28 cellular contexts compared by ENCODE assay signal in the genomic region with DNA sequence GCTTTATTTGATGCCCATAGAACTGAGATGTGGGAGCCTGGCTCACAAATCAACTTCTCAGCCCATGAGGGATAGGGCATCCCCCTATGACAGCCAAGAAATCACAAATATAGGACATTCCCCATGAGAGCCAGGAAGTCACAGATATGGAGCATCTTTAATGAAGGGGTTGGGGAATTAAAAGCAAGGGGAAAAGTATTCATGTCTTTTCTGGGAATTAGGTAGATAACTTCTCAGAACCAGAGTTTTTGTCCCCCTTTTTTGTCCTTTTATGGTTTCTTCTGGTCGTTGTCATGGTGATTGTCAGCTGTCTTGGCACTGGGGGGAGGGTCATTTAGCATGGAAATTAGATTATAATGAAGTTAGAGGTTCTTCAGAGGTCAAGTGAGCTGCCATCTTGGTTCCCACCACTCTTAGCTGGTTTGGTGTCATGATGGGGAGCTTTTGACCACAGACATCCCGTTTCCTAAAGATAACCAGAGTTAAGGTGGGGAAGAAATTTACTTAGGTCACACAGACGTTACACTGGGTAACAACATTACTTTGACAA. TPM values are rescaled to one million over a fixed set of nuclear protein-coding genes. Genes with fewer than 3 reads are reported as not detected.
DNase-seq lines count a peak whose midpoint lies in the region; ATAC-seq, FAIRE-seq and TF ChIP-seq lines count a peak whose summit lies in the region.
"Had no signal": no experiment of that assay in that cellular context is flagged by ENCODE, and none has a peak within 500 bp of the region (broad histone marks: within the 10 kb centered on the region; RNA-seq: fewer than 3 reads in every experiment).

No MANE protein-coding gene starts in this region.

- CTCF ChIA-PET in K562 (lab: Yijun Ruan, JAX; ENCODE audit: low intra/inter-chr PET ratio): no interaction called here
- CTCF ChIA-PET in CD4-positive, alpha-beta T cell (lab: Charles Lee): no interaction called here

- peak overlapping the region; percentile 86 for H3K27ac Mint-ChIP-seq in activated T-cell treated with anti-CD3 and anti-CD28 coated beads, Interleukin-2, amount 50 U/mL, for 72 hours
- H3K27ac Mint-ChIP-seq in CD4-positive, alpha-beta T cell: no peak overlapping the region
- H3K27ac Mint-ChIP-seq: CD4-positive, CD25-positive, alpha-beta regulatory T cell; CD8-positive, alpha-beta T cell had no signal

- ATAC-seq in activated T-cell treated with anti-CD3 and anti-CD28 coated beads, Interleukin-2, amount 50 U/mL, for 72 hours (replicated peaks in 1 of 2): no peak
- peak; percentile 70 for ATAC-seq in K562
- no peak for ATAC-seq in CD4-positive, alpha-beta T cell (ENCODE audit: poor library complexity)
- ATAC-seq: CD8-positive, alpha-beta T cell; GM12878 had no signal

- H3K79me2 ChIP-seq in K562 (ENCODE audit: control insufficient read depth, insufficient read depth, low read length): no peaks in the 10 kb centered on the region

- H4K20me1 ChIP-seq in K562 (replicated peaks; ENCODE audit: control insufficient read depth, insufficient read depth, low read length): no peaks in the 10 kb centered on the region; the same call in 1 of the 2 replicates
- H4K20me1 ChIP-seq: BLaER1 had no signal

- H3K9ac ChIP-seq in K562 (ENCODE audit: insufficient read depth in 1 of 2, low read depth in 2 of 2, low read length in 2 of 2): no peak overlapping the region
- H3K9ac ChIP-seq: BLaER1 had no signal

- H3K4me1 Mint-ChIP-seq in activated T-cell treated with anti-CD3 and anti-CD28 coated beads, Interleukin-2, amount 50 U/mL, for 72 hours (ENCODE audit: low read depth): peaks cover 7% of the 10 kb centered on the region
- H3K4me1 Mint-ChIP-seq in CD4-positive, alpha-beta T cell (ENCODE audit: low read depth): no peaks in the 10 kb centered on the region
- H3K4me1 Mint-ChIP-seq: CD4-positive, CD25-positive, alpha-beta regulatory T cell had no signal

- peaks cover 3 to 6% of the 10 kb centered on the region in 2 donors for H3K36me3 Mint-ChIP-seq in activated T-cell treated with anti-CD3 and anti-CD28 coated beads, Interleukin-2, amount 50 U/mL, for 72 hours (ENCODE audit: insufficient read depth in 2 of 2)
- H3K36me3 Mint-ChIP-seq in CD4-positive, alpha-beta T cell (ENCODE audit: low read depth): peaks cover 27% of the 10 kb centered on the region

- H2AFZ ChIP-seq in K562 (ENCODE audit: low read depth, low read length): no peak overlapping the region; the same call in 1 of the 2 replicates

- H3K4me3 Mint-ChIP-seq in activated T-cell treated with anti-CD3 and anti-CD28 coated beads, Interleukin-2, amount 50 U/mL, for 72 hours: no peak overlapping the region
- no peak overlapping the region for H3K4me3 Mint-ChIP-seq in CD4-positive, alpha-beta T cell
- H3K4me3 Mint-ChIP-seq: CD14-positive monocyte; CD4-positive, CD25-positive, alpha-beta regulatory T cell; CD8-positive, alpha-beta T cell had no signal

- DNase-seq in activated T-cell treated with anti-CD3 and anti-CD28 coated beads, Interleukin-2, amount 50 U/mL, for 72 hours: no peak
- DNase-seq in activated T-cell treated with anti-CD3 and anti-CD28 coated beads, Interleukin-2, amount 50 U/mL, for 48 hours: no peak
- DNase-seq in CMK (ENCODE audit: low read depth) (peak; percentile 24), H7 (peak; percentile 4), K562 (ENCODE audit: extremely low read depth in 1 of 4, low spot score in 3 of 4) (peak in 2 of 4 experiments; percentile 31 to 45), SKM-1 treated with dmso at 0.1 percent for 144 hours (lab: John Stamatoyannopoulos, UW; ENCODE audit: unreplicated experiment) (no peak), nucleus accumbens (lab: John Stamatoyannopoulos, UW) (no peak)
- DNase-seq in CD4-positive, alpha-beta T cell: no peak
- DNase-seq: 8988T; ACHN; BE2C; C1 segment of cervical spinal cord; CD4-positive, CD25-positive, alpha-beta regulatory T cell; CD8-positive, alpha-beta T cell; COR-L47; DMS 273 treated with DMSO at 0.1 percent for 48 hours; DMS153; DMS53; DMS79; DND-41; EL; GDM1 had no signal

- intact Hi-C loops in K562 (cut with micrococcal nuclease): no loop called here
- intact Hi-C loops in CD4-positive, alpha-beta T cell (cut with DNase I, micrococcal nuclease): no loop called here

- no peaks in the 10 kb centered on the region; the same call in 1 of the 2 replicates for H3K9me3 ChIP-seq in K562 (replicated peaks; ENCODE audit: control insufficient read depth, insufficient read depth, low read depth, low read length)
- no peaks in the 10 kb centered on the region for H3K9me3 ChIP-seq in CD4-positive, alpha-beta T cell (ENCODE audit: control insufficient read depth, low read length)
- H3K9me3 ChIP-seq: BE2C had no signal

- POLR2A ChIA-PET in K562 (lab: Yijun Ruan, JAX): interaction anchor here (0.7 to 1.2 kb wide), 2 partner anchors 16 to 48 kb away, joined by 3 to 5 read pairs; no protein-coding TSS in a partner anchor
- POLR2A ChIA-PET in CD4-positive, alpha-beta T cell (lab: Charles Lee): no interaction called here

- no peak for FAIRE-seq in K562 (lab: Jason Lieb, UNC)
- FAIRE-seq: A204.1, GM12878, GM12892, GM18507 had no signal

- H3K36me3 ChIP-seq in H7 (replicated peaks; ENCODE audit: control insufficient read depth, insufficient read depth, low read length) (no peaks in the 10 kb centered on the region; the same call in 1 of the 2 replicates), K562 (ENCODE audit: control insufficient read depth, insufficient read depth, low read length) (no peaks in the 10 kb centered on the region)
- H3K36me3 ChIP-seq: BE2C had no signal

- no peaks in the 10 kb centered on the region for H3K27me3 Mint-ChIP-seq in activated T-cell treated with anti-CD3 and anti-CD28 coated beads, Interleukin-2, amount 50 U/mL, for 72 hours (ENCODE audit: low read depth)
- no peaks in the 10 kb centered on the region for H3K27me3 Mint-ChIP-seq in CD4-positive, alpha-beta T cell
- H3K27me3 Mint-ChIP-seq: CD4-positive, CD25-positive, alpha-beta regulatory T cell had no signal

- no peak overlapping the region for H3K4me3 ChIP-seq in H7 (ENCODE audit: insufficient read depth, low read depth, low read length)
- H3K4me3 ChIP-seq in K562: no peak overlapping the region
- H3K4me3 ChIP-seq: BLaER1, GM12878 had no signal

- H3K4me2 ChIP-seq in K562 (ENCODE audit: insufficient read depth, low read length): no peak overlapping the region
- H3K4me2 ChIP-seq: BLaER1 had no signal

- no peaks in the 10 kb centered on the region for H3K9me1 ChIP-seq in K562 (ENCODE audit: control insufficient read depth, insufficient read depth, low read length)

- 2% methylated on average over 3 of the region's 3 CpGs for WGBS in K562 (ENCODE audit: insufficient coverage, low coverage, missing lambda C conversion rate)

- TF ChIP-seq CTCF in K562 (IDR thresholded peaks at IDR 0.05 in 2 of 3, conservative IDR thresholded peaks at IDR 0.05 in 1 of 3; ENCODE audit: insufficient read depth in 2 of 3, low read depth in 1 of 3, low read length in 3 of 3): no peak
- TF ChIP-seq CTCF in CD4-positive, alpha-beta T cell (IDR thresholded peaks at IDR 0.05): no peak

- no peaks in the 10 kb centered on the region for H3K27me3 ChIP-seq in H7 (ENCODE audit: control insufficient read depth, insufficient read depth, low read length)
- no peaks in the 10 kb centered on the region for H3K27me3 ChIP-seq in K562 (ENCODE audit: control insufficient read depth in 2 of 2, insufficient read depth in 2 of 2, low read length in 2 of 2)
- H3K27me3 ChIP-seq in CD4-positive, alpha-beta T cell (ENCODE audit: control insufficient read depth, insufficient read depth, low read length): no peaks in the 10 kb centered on the region
- H3K27me3 ChIP-seq: BE2C, BLaER1 had no signal

- H3K27ac ChIP-seq in K562 (ENCODE audit: extremely low read depth, low read depth, low read length): peak overlapping the region; percentile 41; the same call in 1 of the 3 replicates
- H3K27ac ChIP-seq in CD4-positive, alpha-beta T cell (ENCODE audit: low read depth, low read length): no peak overlapping the region
- H3K27ac ChIP-seq: BLaER1 had no signal

- no peak for TF ChIP-seq POLR2A in K562 (conservative IDR thresholded peaks at IDR 0.05)

- peaks cover 2% of the 10 kb centered on the region in 2 donors for H3K9me3 Mint-ChIP-seq in activated T-cell treated with anti-CD3 and anti-CD28 coated beads, Interleukin-2, amount 50 U/mL, for 72 hours
- H3K9me3 Mint-ChIP-seq in CD4-positive, alpha-beta T cell: peaks cover 4% of the 10 kb centered on the region

- no peak for TF ChIP-seq EP300 in K562 (IDR thresholded peaks at IDR 0.05; ENCODE audit: low read length)

- peaks cover 0 to 24% of the 10 kb centered on the region in 2 experiments; a peak in 3 of 5 replicates for H3K4me1 ChIP-seq in K562 (replicated peaks in 1 of 2; ENCODE audit: control insufficient read depth in 2 of 2, insufficient read depth in 2 of 2, low read length in 2 of 2)
- H3K4me1 ChIP-seq: BE2C had no signal

- TF ChIP-seq RAD21 in K562 (CRISPR knock-in tag; conservative IDR thresholded peaks at IDR 0.05 in 1 of 2, IDR thresholded peaks at IDR 0.05 in 1 of 2): no peak

- BruUV-seq in K562 (replicated peaks; lab: Mats Ljungman, UMichigan): no TSS peak

- in situ Hi-C loops in K562 (cut with MboI): no loop called here

TF ChIP-seq in K562, 482 proteins besides CTCF, POLR2A, EP300 and RAD21 (continues in another document):
- no peak for TF ChIP-seq ELF4 (CRISPR knock-in tag; IDR thresholded peaks at IDR 0.05)
- no peak for TF ChIP-seq MCM2 (IDR thresholded peaks at IDR 0.05; ENCODE audit: low read depth)
- no peak for TF ChIP-seq ARHGAP35 (IDR thresholded peaks at IDR 0.05; ENCODE audit: partially characterized antibody)

RNA-seq across cellular contexts. Expression of gene NOD1, which starts 56.9 kb away (rescaled TPM):
- total RNA-seq in activated T-cell treated with anti-CD3 and anti-CD28 coated beads, Interleukin-2, amount 50 U/mL, for 72 hours: 10 to 100 TPM; 16.0 to 17.8 TPM
- total RNA-seq in H7 (2014; rRNA removed; shearing (Covaris generic)): 11.9 and 13.5 TPM in 2 replicates
- 13.2 and 16.4 TPM in 2 replicates for total RNA-seq in K562 (2011; cell fraction: chromatin; rRNA removed; ENCODE audit: low replicate concordance)
- 7.0 and 9.2 TPM in 2 replicates for total RNA-seq in K562 (2011; cell fraction: nucleolus; rRNA removed)
- total RNA-seq in K562 (2011; cell fraction: nucleoplasm; rRNA removed): 8.9 and 9.9 TPM in 2 replicates
- total RNA-seq in K562 (2014; rRNA removed) (3.7 and 3.9 TPM in 2 replicates), K562 (2014; rRNA removed; fragmentation: Illumina TruSeq; extraction: Trizol) (4.4 and 4.5 TPM in 2 replicates), K562 (2015; rRNA removed; fragmentation: Illumina TruSeq; extraction: Trizol) (4.7 and 5.3 TPM in 2 replicates), K562 (2021) (6.6 and 7.1 TPM in 2 replicates)
- polyA plus RNA-seq in K562 (2011; rRNA removed) (4.8 and 5.2 TPM in 2 replicates), K562 (2014; fragmentation: Illumina TruSeq; extraction: Trizol) (4.2 and 4.8 TPM in 2 replicates), K562 (2014; fragmentation: Nextera tagmentation; extraction: Ambion mirVana) (1 to 10 TPM in 1 of 2 experiments, under 1 TPM in 1; 0.34 to 1.1 TPM), K562 (2014; rRNA removed) (5.6 and 5.9 TPM in 2 replicates)
- 3.3 and 3.9 TPM in 2 replicates for polyA plus RNA-seq in K562 (2011; cell fraction: cytosol; rRNA removed)
- 8.8 and 11.3 TPM in 2 replicates for polyA plus RNA-seq in K562 (2011; cell fraction: nucleus; rRNA removed)
- 3.2 and 5.9 TPM in 2 replicates for polyA plus RNA-seq in K562 (2012)
- polyA minus RNA-seq in K562 (2011; rRNA and poly(A)+ RNA removed): 3.7 and 5.2 TPM in 2 replicates
- polyA minus RNA-seq in K562 (2011; cell fraction: cytosol; rRNA and poly(A)+ RNA removed): 1.8 and 2.4 TPM in 2 replicates
- polyA minus RNA-seq in K562 (2011; cell fraction: nucleus; rRNA and poly(A)+ RNA removed): 5.4 and 9.2 TPM in 2 replicates
- 10 to 100 TPM; 11.6 to 12.6 TPM for total RNA-seq in CD4-positive, alpha-beta T cell

Comparison
In these comparisons a context has a peak if more than half of its experiments do, and no peak if none do; other contexts are left out.
1. DNase-seq: peak in CMK (single experiment) and H7 (single experiment); none in activated T-cell treated with anti-CD3 and anti-CD28 coated beads, Interleukin-2, amount 50 U/mL, for 72 hours (0 of 2), activated T-cell treated with anti-CD3 and anti-CD28 coated beads, Interleukin-2, amount 50 U/mL, for 48 hours (0 of 2), SKM-1 treated with dmso at 0.1 percent for 144 hours (single experiment), CD4-positive, alpha-beta T cell (0 of 10) and nucleus accumbens (0 of 56).